Comparison of ENCODE assay signal across 21 cellular contexts in genomic region chr2:173254659-173255058, GRCh38.
"Had no signal": no experiment of that assay in that cellular context is flagged by ENCODE, and none has a peak within 500 bp of the region (broad histone marks: within the 10 kb centered on the region; RNA-seq: fewer than 3 reads in every experiment).

No MANE protein-coding gene starts in this region.

- H3K27me3 ChIP-seq: body of pancreas, suprapubic skin, vagina had no signal

- ATAC-seq: activated CD8-positive, alpha-beta memory T cell treated with anti-CD3 and anti-CD28 coated beads, Interleukin-2, amount 10 ng/mL, durations not matched to agents 7 days and 5 days; body of pancreas; mucosa of descending colon; stimulated activated naive CD8-positive, alpha-beta T cell treated with anti-CD3 and anti-CD28 coated beads, Interleukin-15, amount 100 ng/mL, for 72 hours had no signal

- H3K4me3 Mint-ChIP-seq: activated B cell treated with CpG ODN at 0.5 μM for 24 hours; activated CD4-positive, alpha-beta memory T cell treated with anti-CD3 and anti-CD28 coated beads, Interleukin-2, amount 10 ng/mL, durations not matched to agents 7 days and 5 days; activated CD8-positive, alpha-beta memory T cell treated with anti-CD3 and anti-CD28 coated beads, Interleukin-2, amount 10 ng/mL, durations not matched to agents 7 days and 5 days; activated naive CD4-positive, alpha-beta T cell treated with anti-CD3 and anti-CD28 coated beads for 36 hours; activated T-cell treated with anti-CD3 and anti-CD28 coated beads, Interleukin-2, amount 50 U/mL, for 24 hours; memory B cell; naive B cell; neural crest cell; stimulated activated naive CD8-positive, alpha-beta T cell treated with anti-CD3 and anti-CD28 coated beads, Interleukin-15, amount 100 ng/mL, for 72 hours had no signal

- H3K36me3 Mint-ChIP-seq: activated CD8-positive, alpha-beta memory T cell treated with anti-CD3 and anti-CD28 coated beads, Interleukin-2, amount 10 ng/mL, durations not matched to agents 7 days and 5 days; naive B cell had no signal

- H3K4me1 Mint-ChIP-seq: activated B cell treated with CpG ODN at 0.5 μM for 24 hours; activated CD4-positive, alpha-beta memory T cell treated with anti-CD3 and anti-CD28 coated beads, Interleukin-2, amount 10 ng/mL, durations not matched to agents 7 days and 5 days; activated CD8-positive, alpha-beta memory T cell treated with anti-CD3 and anti-CD28 coated beads, Interleukin-2, amount 10 ng/mL, durations not matched to agents 7 days and 5 days; memory B cell; naive B cell; stimulated activated naive CD8-positive, alpha-beta T cell treated with anti-CD3 and anti-CD28 coated beads, Interleukin-15, amount 100 ng/mL, for 72 hours had no signal

- DNase-seq: activated B cell treated with CpG ODN at 0.5 μM for 24 hours; activated CD4-positive, alpha-beta memory T cell treated with anti-CD3 and anti-CD28 coated beads, Interleukin-2, amount 10 ng/mL, durations not matched to agents 7 days and 5 days; activated CD4-positive, alpha-beta T cell treated with anti-CD3 and anti-CD28 coated beads for 48 hours; activated CD8-positive, alpha-beta memory T cell treated with anti-CD3 and anti-CD28 coated beads, Interleukin-2, amount 10 ng/mL, durations not matched to agents 7 days and 5 days; activated naive CD4-positive, alpha-beta T cell treated with anti-CD3 and anti-CD28 coated beads for 36 hours; activated T-cell treated with anti-CD3 and anti-CD28 coated beads, Interleukin-2, amount 50 U/mL, for 24 hours; body of pancreas; central memory CD4-positive, alpha-beta T cell; dorsolateral prefrontal cortex; left ventricle myocardium inferior; mucosa of descending colon; naive B cell; stimulated activated CD4-positive, alpha-beta T cell treated with anti-CD3 and anti-CD28 coated beads, Interleukin-12 subunit alpha, Interleukin-12 subunit beta, amount 100 ng/mL, for 4 hours; stimulated activated CD4-positive, alpha-beta T cell treated with anti-CD3 and anti-CD28 coated beads, Interleukin-1b, Interleukin-23, amount 100 ng/mL, for 48 hours; stimulated activated naive CD8-positive, alpha-beta T cell treated with anti-CD3 and anti-CD28 coated beads, Interleukin-15, amount 100 ng/mL, for 72 hours; T-helper 9 cell had no signal

- FAIRE-seq: colon had no signal

- H3K4me1 ChIP-seq: body of pancreas, left ventricle myocardium inferior, suprapubic skin, vagina had no signal

- H3K27me3 Mint-ChIP-seq: activated B cell treated with CpG ODN at 0.5 μM for 24 hours, memory B cell, naive B cell had no signal

- H3K4me3 ChIP-seq: body of pancreas, dorsolateral prefrontal cortex, left ventricle myocardium inferior, mucosa of descending colon, suprapubic skin, vagina had no signal

- H3K9me3 Mint-ChIP-seq: activated B cell treated with CpG ODN at 0.5 μM for 24 hours; activated CD4-positive, alpha-beta memory T cell treated with anti-CD3 and anti-CD28 coated beads, Interleukin-2, amount 10 ng/mL, durations not matched to agents 7 days and 5 days; activated naive CD4-positive, alpha-beta T cell treated with anti-CD3 and anti-CD28 coated beads for 36 hours; activated T-cell treated with anti-CD3 and anti-CD28 coated beads, Interleukin-2, amount 50 U/mL, for 24 hours; memory B cell; naive B cell; neural crest cell; stimulated activated naive CD8-positive, alpha-beta T cell treated with anti-CD3 and anti-CD28 coated beads, Interleukin-15, amount 100 ng/mL, for 72 hours had no signal

- H3K27ac Mint-ChIP-seq: activated B cell treated with CpG ODN at 0.5 μM for 24 hours; activated CD4-positive, alpha-beta memory T cell treated with anti-CD3 and anti-CD28 coated beads, Interleukin-2, amount 10 ng/mL, durations not matched to agents 7 days and 5 days; activated CD8-positive, alpha-beta memory T cell treated with anti-CD3 and anti-CD28 coated beads, Interleukin-2, amount 10 ng/mL, durations not matched to agents 7 days and 5 days; activated naive CD4-positive, alpha-beta T cell treated with anti-CD3 and anti-CD28 coated beads for 36 hours; activated T-cell treated with anti-CD3 and anti-CD28 coated beads, Interleukin-2, amount 50 U/mL, for 24 hours; memory B cell; stimulated activated naive CD8-positive, alpha-beta T cell treated with anti-CD3 and anti-CD28 coated beads, Interleukin-15, amount 100 ng/mL, for 72 hours had no signal

- H3K27ac ChIP-seq: body of pancreas, dorsolateral prefrontal cortex, left ventricle myocardium inferior, suprapubic skin, vagina had no signal
